14 cellular contexts compared by ENCODE assay signal in genomic region chr13:19817510-19818158, GRCh38.
"Had no signal": no experiment of that assay in that cellular context is flagged by ENCODE, and none has a peak within 500 bp of the region (broad histone marks: within the 10 kb centered on the region; RNA-seq: fewer than 3 reads in every experiment).

No MANE protein-coding gene starts in this region.

- H3K4me3 ChIP-seq: coronary artery, esophagus muscularis mucosa, heart right ventricle, tibial nerve, vagina had no signal

- ATAC-seq: activated CD8-positive, alpha-beta memory T cell treated with anti-CD3 and anti-CD28 coated beads, Interleukin-2, amount 10 ng/mL, durations not matched to agents 7 days and 5 days had no signal

- H3K27me3 Mint-ChIP-seq: activated B cell treated with CpG ODN at 0.5 μM for 24 hours; activated CD4-positive, alpha-beta memory T cell treated with anti-CD3 and anti-CD28 coated beads, Interleukin-2, amount 10 ng/mL, durations not matched to agents 7 days and 5 days; activated CD8-positive, alpha-beta memory T cell treated with anti-CD3 and anti-CD28 coated beads, Interleukin-2, amount 10 ng/mL, durations not matched to agents 7 days and 5 days; activated naive CD8-positive, alpha-beta T cell treated with anti-CD3 and anti-CD28 coated beads, Interleukin-2, amount 10 ng/mL, durations not matched to agents 7 days and 5 days; brain had no signal

- H2AFZ ChIP-seq: parathyroid adenoma had no signal

- H3K27ac ChIP-seq: coronary artery, esophagus muscularis mucosa, heart right ventricle, parathyroid adenoma, tibial nerve, vagina had no signal

- H3K9ac ChIP-seq: parathyroid adenoma had no signal

- H3K9me3 Mint-ChIP-seq: activated B cell treated with CpG ODN at 0.5 μM for 24 hours; activated CD4-positive, alpha-beta memory T cell treated with anti-CD3 and anti-CD28 coated beads, Interleukin-2, amount 10 ng/mL, durations not matched to agents 7 days and 5 days; activated naive CD8-positive, alpha-beta T cell treated with anti-CD3 and anti-CD28 coated beads, Interleukin-2, amount 10 ng/mL, durations not matched to agents 7 days and 5 days; nephron had no signal

- DNase-seq: kidney glomerular epithelial cell, SW 1271 had no signal

- H3K4me1 ChIP-seq: esophagus muscularis mucosa, parathyroid adenoma, tibial nerve had no signal

- H3K27ac Mint-ChIP-seq: activated B cell treated with CpG ODN at 0.5 μM for 24 hours; activated CD4-positive, alpha-beta memory T cell treated with anti-CD3 and anti-CD28 coated beads, Interleukin-2, amount 10 ng/mL, durations not matched to agents 7 days and 5 days; activated CD8-positive, alpha-beta memory T cell treated with anti-CD3 and anti-CD28 coated beads, Interleukin-2, amount 10 ng/mL, durations not matched to agents 7 days and 5 days; activated naive CD8-positive, alpha-beta T cell treated with anti-CD3 and anti-CD28 coated beads, Interleukin-2, amount 10 ng/mL, durations not matched to agents 7 days and 5 days; nephron had no signal

- H3K4me1 Mint-ChIP-seq: activated B cell treated with CpG ODN at 0.5 μM for 24 hours; activated CD4-positive, alpha-beta memory T cell treated with anti-CD3 and anti-CD28 coated beads, Interleukin-2, amount 10 ng/mL, durations not matched to agents 7 days and 5 days; brain; nephron had no signal

- H3K4me3 Mint-ChIP-seq: activated B cell treated with CpG ODN at 0.5 μM for 24 hours; activated CD4-positive, alpha-beta memory T cell treated with anti-CD3 and anti-CD28 coated beads, Interleukin-2, amount 10 ng/mL, durations not matched to agents 7 days and 5 days; activated CD8-positive, alpha-beta memory T cell treated with anti-CD3 and anti-CD28 coated beads, Interleukin-2, amount 10 ng/mL, durations not matched to agents 7 days and 5 days; activated naive CD8-positive, alpha-beta T cell treated with anti-CD3 and anti-CD28 coated beads, Interleukin-2, amount 10 ng/mL, durations not matched to agents 7 days and 5 days; brain; nephron had no signal

- H3K79me2 ChIP-seq: parathyroid adenoma had no signal

- H3K27me3 ChIP-seq: esophagus muscularis mucosa, heart right ventricle, tibial nerve, vagina had no signal

- H3K9me3 ChIP-seq: esophagus muscularis mucosa, heart right ventricle, tibial nerve, vagina had no signal
